ENCODE assay signal across 27 cellular contexts in genomic region chr12:67889935-67890334, GRCh38.
"Had no signal": no experiment of that assay in that cellular context is flagged by ENCODE, and none has a peak within 500 bp of the region (broad histone marks: within the 10 kb centered on the region; RNA-seq: fewer than 3 reads in every experiment).

No MANE protein-coding gene starts in this region.

- H3K4me1 ChIP-seq: body of pancreas, colonic mucosa, esophagus squamous epithelium had no signal

- ATAC-seq: activated CD4-positive, alpha-beta T cell treated with anti-CD3 and anti-CD28 coated beads for 36 hours; activated naive CD4-positive, alpha-beta T cell treated with anti-CD3 and anti-CD28 coated beads, Interleukin-2, amount 50 U/mL, for 72 hours; activated T-cell treated with anti-CD3 and anti-CD28 coated beads, Interleukin-2, amount 50 U/mL, for 72 hours; body of pancreas; gastroesophageal sphincter had no signal

- H3K27me3 ChIP-seq: body of pancreas, colonic mucosa, esophagus squamous epithelium, gastroesophageal sphincter had no signal

- H3K27ac ChIP-seq: body of pancreas, colonic mucosa, epithelial cell of prostate, esophagus squamous epithelium, gastroesophageal sphincter had no signal

- FAIRE-seq: endometrium, endothelial cell of umbilical vein had no signal

- H3K9me3 ChIP-seq: body of pancreas, colonic mucosa, esophagus squamous epithelium, gastroesophageal sphincter had no signal

- H3K4me3 ChIP-seq: body of pancreas, colonic mucosa, esophagus squamous epithelium, gastroesophageal sphincter had no signal

- DNase-seq: activated CD4-positive, alpha-beta memory T cell treated with anti-CD3 and anti-CD28 coated beads for 36 hours; activated CD4-positive, alpha-beta T cell treated with anti-CD3 and anti-CD28 coated beads for 36 hours; activated CD4-positive, alpha-beta T cell treated with anti-CD3 and anti-CD28 coated beads, Interleukin-2, amount 10 ng/mL, durations not matched to agents 24 days and 14 days; activated CD4-positive, CD25-positive, alpha-beta regulatory T cell; activated CD4-positive, CD25-positive, alpha-beta regulatory T cell treated with anti-CD3 and anti-CD28 coated beads, Interleukin-2, amount 50 U/mL, for 72 hours; activated CD8-positive, alpha-beta memory T cell treated with anti-CD3 and anti-CD28 coated beads, Interleukin-2, amount 50 U/mL, for 48 hours; activated gamma-delta T cell; activated naive CD4-positive, alpha-beta T cell; activated naive CD4-positive, alpha-beta T cell treated with anti-CD3 and anti-CD28 coated beads, Interleukin-2, amount 10 ng/mL, durations not matched to agents 7 days and 5 days; activated naive CD8-positive, alpha-beta T cell treated with anti-CD3 and anti-CD28 coated beads, Interleukin-2, amount 10 ng/mL, durations not matched to agents 7 days and 5 days; activated T-cell treated with anti-CD3 and anti-CD28 coated beads for 4 hours; activated T-cell treated with anti-CD3 and anti-CD28 coated beads, Interleukin-2, amount 50 U/mL, for 24 hours; activated T-cell treated with anti-CD3 and anti-CD28 coated beads, Interleukin-2, amount 50 U/mL, for 72 hours; body of pancreas; central memory CD4-positive, alpha-beta T cell; cerebellar nuclear complex; colonic mucosa; effector CD8-positive, alpha-beta T cell; esophagus squamous epithelium; foreskin melanocyte; T-helper 1 cell; T-helper 2 cell had no signal

- H3K36me3 ChIP-seq: colonic mucosa, esophagus squamous epithelium, gastroesophageal sphincter had no signal
